17 cellular contexts compared by ENCODE assay signal in genomic region chr5:153476767-153477166, GRCh38. TPM values are rescaled to one million over a fixed set of nuclear protein-coding genes. Genes with fewer than 3 reads are reported as not detected.
DNase-seq lines count a peak whose midpoint lies in the region; ATAC-seq lines count a peak whose summit lies in the region.
"Had no signal": no experiment of that assay in that cellular context is flagged by ENCODE, and none has a peak within 500 bp of the region (broad histone marks: within the 10 kb centered on the region; RNA-seq: fewer than 3 reads in every experiment).

No MANE protein-coding gene starts in this region.

- peaks cover 8% of the 10 kb centered on the region for H3K9me3 ChIP-seq in MG63
- H3K9me3 ChIP-seq: colonic mucosa had no signal

- DNase-seq in AG20443 (ENCODE audit: low spot score) (peak; percentile 68), MG63 (peak; percentile 71), dermis blood vessel endothelial cell (peak; percentile 33), kidney glomerular epithelial cell (lab: John Stamatoyannopoulos, UW) (peak; percentile 61), amniotic stem cell (lab: John Stamatoyannopoulos, UW) (no peak), NCI-H187 treated with DMSO at 0.1 percent for 48 hours (lab: John Stamatoyannopoulos, UW) (no peak), NCI-H446 treated with DMSO at 0.1 percent for 48 hours (lab: John Stamatoyannopoulos, UW) (no peak)
- DNase-seq: activated CD4-positive, alpha-beta T cell treated with anti-CD3 and anti-CD28 coated beads for 4 hours; activated gamma-delta T cell treated with Interleukin-2 at 50 U/mL for 16 hours; CD8-positive, alpha-beta T cell; colonic mucosa; hypothalamus; mucosa of descending colon; NCI-H1092; NCI-H526 had no signal

- H3K27me3 ChIP-seq in MG63, result no peaks in the 10 kb centered on the region
- H3K27me3 ChIP-seq: colonic mucosa had no signal

- no peak overlapping the region for H3K4me3 ChIP-seq in MG63
- H3K4me3 ChIP-seq: colonic mucosa, mucosa of descending colon had no signal

- ATAC-seq in GM21717 (IDR thresholded peaks at IDR 0.05; ENCODE audit: unreplicated experiment), result no peak
- ATAC-seq: CD8-positive, alpha-beta T cell; mucosa of descending colon had no signal

- no peaks in the 10 kb centered on the region for H3K36me3 ChIP-seq in MG63
- H3K36me3 ChIP-seq: colonic mucosa had no signal

RNA-seq across cellular contexts. Expression of gene GRIA1, which starts 13.7 kb away (rescaled TPM):
- total RNA-seq in MG63 (2014; rRNA removed; shearing (Covaris generic); ENCODE audit: low replicate concordance), result not detected in 2 replicates
- total RNA-seq in dermis blood vessel endothelial cell, result not detected in 2 replicates
- total RNA-seq: CD8-positive, alpha-beta T cell; ureter had no signal

Comparison
In these comparisons a context has a peak if more than half of its experiments do, and no peak if none do; other contexts are left out.
1. DNase-seq: peak in AG20443 (single experiment), MG63 (single experiment), dermis blood vessel endothelial cell (single experiment) and kidney glomerular epithelial cell (single experiment); none in amniotic stem cell (single experiment), NCI-H187 treated with DMSO at 0.1 percent for 48 hours (single experiment) and NCI-H446 treated with DMSO at 0.1 percent for 48 hours (single experiment).